In genomic region chr21:43311303-43311817, GRCh38 we compare ENCODE assay signal across 12 cellular contexts.
DNase-seq lines count a peak whose midpoint lies in the region; ATAC-seq and TF ChIP-seq lines count a peak whose summit lies in the region.
"Had no signal": no experiment of that assay in that cellular context is flagged by ENCODE, and none has a peak within 500 bp of the region (broad histone marks: within the 10 kb centered on the region; RNA-seq: fewer than 3 reads in every experiment).

No MANE protein-coding gene starts in this region.

- POLR2A ChIA-PET in naive thymus-derived CD8-positive, alpha-beta T cell (lab: Charles Lee), result no interaction called here

- peaks cover 3 to 7% (median 6%) of the 10 kb centered on the region in 4 donors for H3K4me1 Mint-ChIP-seq in naive thymus-derived CD8-positive, alpha-beta T cell

- peak overlapping the region in 1 of 10 donors; percentile 24 for H3K27ac Mint-ChIP-seq in naive thymus-derived CD8-positive, alpha-beta T cell
- H3K27ac Mint-ChIP-seq: progenitor cell of endocrine pancreas had no signal

- H3K4me3 ChIP-seq in hepatocyte, result no peak overlapping the region
- H3K4me3 ChIP-seq: cardiac muscle cell, left lung had no signal

- DNase-seq in COR-L47 (lab: John Stamatoyannopoulos, UW), result peak; percentile 86
- DNase-seq in NAMALWA (ENCODE audit: low spot score), result peak; percentile 25
- DNase-seq in NCI-H526 treated with DMSO at 0.1 percent for 48 hours (lab: John Stamatoyannopoulos, UW), result peak; percentile 78
- peak; percentile 81 for DNase-seq in hepatocyte (ENCODE audit: low spot score)
- DNase-seq in naive thymus-derived CD8-positive, alpha-beta T cell, result no peak
- DNase-seq in SKM-1 treated with dmso at 0.1 percent for 144 hours (lab: John Stamatoyannopoulos, UW; ENCODE audit: unreplicated experiment), result no peak

- no peaks in the 10 kb centered on the region for H4K20me1 ChIP-seq in hepatocyte (ENCODE audit: insufficient read depth, poor library complexity, severe bottlenecking)

- H3K4me2 ChIP-seq in hepatocyte, result peak overlapping the region; percentile 57

- peaks cover 46% of the 10 kb centered on the region for H3K4me1 ChIP-seq in hepatocyte (ENCODE audit: insufficient read depth)
- H3K4me1 ChIP-seq: left lung had no signal

- H2AFZ ChIP-seq in hepatocyte, result no peak overlapping the region

- H3K4me3 Mint-ChIP-seq in naive thymus-derived CD8-positive, alpha-beta T cell, result no peak overlapping the region

- peaks cover 2 to 12% (median 4%) of the 10 kb centered on the region in 5 donors for H3K27me3 Mint-ChIP-seq in naive thymus-derived CD8-positive, alpha-beta T cell

- no peaks in the 10 kb centered on the region for H3K36me3 ChIP-seq in hepatocyte (replicated peaks; ENCODE audit: insufficient read depth, low read depth)
- H3K36me3 ChIP-seq: cardiac muscle cell, left lung had no signal

- WGBS in hepatocyte (ENCODE audit: low lambda C conversion rate, missing lambda C conversion rate), result 39% methylated on average over 8 of the region's 8 CpGs

- ATAC-seq in HG02798 (IDR thresholded peaks at IDR 0.05; ENCODE audit: poor library complexity, unreplicated experiment) (no peak), HG02884 (IDR thresholded peaks at IDR 0.05; ENCODE audit: unreplicated experiment) (no peak)
- no peak for ATAC-seq in naive thymus-derived CD8-positive, alpha-beta T cell
- ATAC-seq: left lung had no signal

- TF ChIP-seq CTCF in hepatocyte (IDR thresholded peaks at IDR 0.05; ENCODE audit: poor library complexity), result no peak

- no peaks in the 10 kb centered on the region for H3K27me3 ChIP-seq in hepatocyte
- H3K27me3 ChIP-seq: cardiac muscle cell had no signal

- H3K9me3 ChIP-seq in hepatocyte (ENCODE audit: low read depth), result no peaks in the 10 kb centered on the region
- H3K9me3 ChIP-seq: left lung had no signal

- peaks cover 0 to 2% (median 0%) of the 10 kb centered on the region in 9 donors for H3K9me3 Mint-ChIP-seq in naive thymus-derived CD8-positive, alpha-beta T cell

- H3K36me3 Mint-ChIP-seq in naive thymus-derived CD8-positive, alpha-beta T cell, result no peaks in the 10 kb centered on the region

- H3K79me2 ChIP-seq in hepatocyte, result no peaks in the 10 kb centered on the region

- no peaks in the 10 kb centered on the region for H3K9me2 ChIP-seq in hepatocyte (replicated peaks; ENCODE audit: insufficient read depth)

- peak overlapping the region; percentile 92 for H3K27ac ChIP-seq in hepatocyte
- H3K27ac ChIP-seq: C4-2B, cardiac muscle cell, left lung had no signal

Comparison
In these comparisons a context has a peak if more than half of its experiments do, and no peak if none do; other contexts are left out.
1. DNase-seq: peak in COR-L47 (single experiment), NAMALWA (single experiment), NCI-H526 treated with DMSO at 0.1 percent for 48 hours (single experiment) and hepatocyte (single experiment); none in naive thymus-derived CD8-positive, alpha-beta T cell (0 of 10) and SKM-1 treated with dmso at 0.1 percent for 144 hours (single experiment).